In the genomic region with DNA sequence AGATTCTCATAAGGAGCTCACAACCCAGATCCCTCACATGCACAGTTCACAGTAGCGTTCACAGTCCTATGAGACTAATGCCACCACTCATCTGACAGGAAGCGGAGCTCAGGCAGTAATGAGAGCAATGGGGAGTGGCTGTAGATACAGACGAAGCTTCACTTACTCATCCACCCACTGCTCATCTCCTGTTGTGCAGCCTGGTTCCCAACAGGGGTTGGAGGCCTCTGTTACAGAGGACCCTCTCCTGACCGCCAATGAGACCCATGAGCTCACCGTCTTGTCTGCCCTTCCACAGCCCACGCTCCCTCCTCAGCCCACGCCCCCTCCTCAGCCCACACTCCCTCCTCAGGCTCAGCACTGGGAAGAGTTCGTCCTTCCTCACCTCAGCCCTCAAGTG, we compare ENCODE assay signal across 14 cellular contexts. TPM values are rescaled to one million over a fixed set of nuclear protein-coding genes. Genes with fewer than 3 reads are reported as not detected.
DNase-seq lines count a peak whose midpoint lies in the region; ATAC-seq and TF ChIP-seq lines count a peak whose summit lies in the region.
"Had no signal": no experiment of that assay in that cellular context is flagged by ENCODE, and none has a peak within 500 bp of the region (broad histone marks: within the 10 kb centered on the region; RNA-seq: fewer than 3 reads in every experiment).

No MANE protein-coding gene starts in this region.

- H3K9me3 ChIP-seq in KOPT-K1 (ENCODE audit: insufficient read depth, low read length, poor library complexity, severe bottlenecking): peaks cover 6% of the 10 kb centered on the region
- H3K9me3 ChIP-seq: vagina had no signal

- H3K27ac ChIP-seq in KOPT-K1 (ENCODE audit: low read depth, low read length, poor library complexity, severe bottlenecking): peak overlapping the region; percentile 56
- H3K27ac ChIP-seq: HL-60, vagina had no signal

- in situ Hi-C loops in astrocyte of the spinal cord (cut with HindIII; ENCODE audit: low sequenced_read_pairs): no loop called here
- in situ Hi-C loops in GM13976 (cut with MboI; ENCODE audit: low sequenced_read_pairs, unreplicated experiment): no loop called here

- 81 to 84% methylated on average over 8 of the region's 8 CpGs for WGBS in lower leg skin, 2 donors

- no peak for TF ChIP-seq POLR2A in lower leg skin (IDR thresholded peaks at IDR 0.05)

- H3K4me3 ChIP-seq in astrocyte of the spinal cord (ENCODE audit: low read depth, low read length) (no peak overlapping the region), lower leg skin (ENCODE audit: low read depth, poor library complexity, severe bottlenecking) (no peak overlapping the region)
- H3K4me3 ChIP-seq: vagina had no signal

- intact Hi-C loops in lower leg skin (cut with DNase I; ENCODE audit: low total_unique reads): no loop called here

- TF ChIP-seq CTCF in astrocyte of the spinal cord (IDR thresholded peaks at IDR 0.05; ENCODE audit: low read depth, low read length) (no peak), GM13976 (IDR thresholded peaks at IDR 0.05; ENCODE audit: borderline replicate concordance, control extremely low read depth, extremely low read depth, insufficient read depth, missing control alignments) (no peak), lower leg skin (IDR thresholded peaks at IDR 0.05) (no peak)

- no peaks in the 10 kb centered on the region for H3K36me3 ChIP-seq in KOPT-K1 (ENCODE audit: insufficient read depth, low read length)
- H3K36me3 ChIP-seq: vagina had no signal

- DNase-seq in astrocyte of the spinal cord (ENCODE audit: low read depth, low spot score) (peak; percentile 24), NCI-H748 treated with DMSO at 0.1 percent for 48 hours (lab: John Stamatoyannopoulos, UW) (no peak), GM13976 (ENCODE audit: low spot score) (no peak), lower leg skin (ENCODE audit: low spot score in 2 of 2) (no peak)
- peak; percentile 69 for DNase-seq in stimulated activated CD4-positive, alpha-beta T cell treated with anti-CD3 and anti-CD28 coated beads, Interleukin-1b, Interleukin-23, amount 100 ng/mL, for 48 hours
- DNase-seq: DMS53, HCEC 1CT, NCI-H2107, nephron progenitor cell had no signal

- ATAC-seq in activated CD4-positive, CD25-positive, alpha-beta regulatory T cell treated with anti-CD3 and anti-CD28 coated beads, Interleukin-2, amount 50 U/mL, for 24 hours: peak; percentile 98
- ATAC-seq in GM18498 (IDR thresholded peaks at IDR 0.05; ENCODE audit: unreplicated experiment): no peak

RNA-seq across cellular contexts. Expression of a gene that starts 39.6 kb away (rescaled TPM):
- 1 to 10 TPM in 3 of 4 donors, under 1 TPM in 1; 0.34 to 3.7 (median 2.1) TPM for total RNA-seq in lower leg skin
- total RNA-seq: vagina had no signal

RNA-seq across cellular contexts. Expression of a gene that starts 52.8 kb away (rescaled TPM):
- under 1 TPM in 1 of 4 donors, not detected in 3; 0.23 TPM for total RNA-seq in lower leg skin

RNA-seq across cellular contexts. Expression of a gene that starts 57.2 kb away (rescaled TPM):
- 10 to 100 TPM in 3 of 4 donors, 1 to 10 TPM in 1; 7.4 to 19.2 (median 16.9) TPM for total RNA-seq in lower leg skin

Comparison
In these comparisons a context has a peak if more than half of its experiments do, and no peak if none do; other contexts are left out.
1. DNase-seq: peak in astrocyte of the spinal cord (single experiment) and stimulated activated CD4-positive, alpha-beta T cell treated with anti-CD3 and anti-CD28 coated beads, Interleukin-1b, Interleukin-23, amount 100 ng/mL, for 48 hours (single experiment); none in NCI-H748 treated with DMSO at 0.1 percent for 48 hours (single experiment), GM13976 (single experiment) and lower leg skin (0 of 2).